ENCODE assay signal across 8 cellular contexts in the genomic region with DNA sequence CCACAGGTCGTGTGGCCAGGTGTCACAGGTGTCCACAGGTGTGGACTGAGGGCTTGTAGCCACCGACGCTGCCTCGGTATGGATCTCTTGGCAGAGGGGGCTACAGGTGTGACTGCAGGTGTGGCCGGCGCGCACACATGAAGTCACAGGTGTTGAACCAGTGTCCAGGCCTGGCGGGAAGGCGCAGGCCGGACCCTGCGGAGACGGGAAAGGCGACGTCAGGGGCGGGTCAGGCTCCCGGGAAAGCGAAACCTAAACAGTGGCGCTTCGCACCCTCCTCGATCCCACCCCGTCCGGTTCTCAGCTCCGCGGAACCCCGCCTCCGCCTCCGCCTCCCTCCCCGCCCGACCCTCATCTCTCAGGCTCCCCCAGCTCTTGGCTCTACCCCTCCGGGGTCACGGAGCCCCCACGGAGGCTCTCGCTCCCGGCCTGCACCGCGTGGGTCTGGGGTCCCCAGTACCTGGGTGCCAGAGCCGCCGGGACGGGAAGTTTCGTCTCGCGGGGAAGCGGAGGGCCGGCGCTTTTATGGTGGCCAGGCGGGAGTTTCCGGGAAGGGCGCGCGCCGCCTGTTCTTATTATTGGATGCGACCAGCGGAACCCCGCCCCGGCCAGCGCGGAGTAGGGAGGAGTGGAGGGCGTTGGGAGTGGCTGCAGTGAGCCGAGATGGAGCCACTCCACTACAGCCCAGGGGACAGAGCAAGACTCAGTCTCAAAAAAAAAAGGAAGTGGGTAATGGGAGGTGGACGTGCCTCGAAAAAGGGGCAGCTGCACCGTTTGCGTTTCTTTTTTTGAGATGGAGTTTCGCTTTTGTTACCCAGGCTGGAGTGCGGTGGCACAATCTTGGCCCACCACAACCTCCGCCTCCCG. TPM values are rescaled to one million over a fixed set of nuclear protein-coding genes. Genes with fewer than 3 reads are reported as not detected.
DNase-seq lines count a peak whose midpoint lies in the region; ATAC-seq and TF ChIP-seq lines count a peak whose summit lies in the region.

A gene (minus strand): TSS at position 498 of the 867 bp plus-strand sequence. CDS start 586 bp downstream, outside the sequence.

- peak within 1 kb of the TSS; percentile 63 for H3K27ac Mint-ChIP-seq in activated T-helper 17 cell treated with anti-CD3 and anti-CD28 coated beads, Interleukin-2, amount 50 U/mL, for 72 hours
- peak within 1 kb of the TSS; percentile 81 to 87 for H3K27ac Mint-ChIP-seq in natural killer cell treated with Interleukin-12 subunit alpha and Interleukin-12 subunit beta and Interleukin-15 and Interleukin-18, amount 100 ng/mL, for 72 hours

- peak; percentile 92 for DNase-seq in D341Med (ENCODE audit: low spot score)
- peak; percentile 94 for DNase-seq in RPMI8226
- DNase-seq in fibroblast of mammary gland (ENCODE audit: low read depth) = peak; percentile 81
- peak; percentile 95 for DNase-seq in natural killer cell treated with Interleukin-12 subunit alpha and Interleukin-12 subunit beta and Interleukin-15 and Interleukin-18, amount 100 ng/mL, for 72 hours (ENCODE audit: low spot score)
- peak; percentile 83 for DNase-seq in stimulated activated naive CD4-positive, alpha-beta T cell treated with Interleukin-2 at 50 U/mL for 16 hours (lab: John Stamatoyannopoulos, UW)

- no peaks in the 10 kb centered on the region for H3K4me1 Mint-ChIP-seq in activated T-helper 17 cell treated with anti-CD3 and anti-CD28 coated beads, Interleukin-2, amount 50 U/mL, for 72 hours
- peaks cover 12 to 15% of the 10 kb centered on the region in 2 donors for H3K4me1 Mint-ChIP-seq in natural killer cell treated with Interleukin-12 subunit alpha and Interleukin-12 subunit beta and Interleukin-15 and Interleukin-18, amount 100 ng/mL, for 72 hours (ENCODE audit: low read depth in 2 of 2)

- peak within 1 kb of the TSS; percentile 75 for H3K4me3 Mint-ChIP-seq in activated T-helper 17 cell treated with anti-CD3 and anti-CD28 coated beads, Interleukin-2, amount 50 U/mL, for 72 hours
- H3K4me3 Mint-ChIP-seq in natural killer cell treated with Interleukin-12 subunit alpha and Interleukin-12 subunit beta and Interleukin-15 and Interleukin-18, amount 100 ng/mL, for 72 hours = peak within 1 kb of the TSS; percentile 84

- no peak; the same call in 1 of the 2 replicates for TF ChIP-seq EP300 in Ishikawa (IDR thresholded peaks at IDR 0.05; ENCODE audit: borderline replicate concordance)

- TF ChIP-seq RAD21 in Ishikawa (IDR thresholded peaks at IDR 0.05; ENCODE audit: low read depth) = no peak

- peak within 1 kb of the TSS; percentile 69 for H3K4me3 ChIP-seq in fibroblast of mammary gland (ENCODE audit: control insufficient read depth, low read depth, low read length)

- H3K27me3 Mint-ChIP-seq in activated T-helper 17 cell treated with anti-CD3 and anti-CD28 coated beads, Interleukin-2, amount 50 U/mL, for 72 hours = no peaks in the 10 kb centered on the region
- no peaks in the 10 kb centered on the region for H3K27me3 Mint-ChIP-seq in natural killer cell treated with Interleukin-12 subunit alpha and Interleukin-12 subunit beta and Interleukin-15 and Interleukin-18, amount 100 ng/mL, for 72 hours

- peaks cover 15% of the 10 kb centered on the region for H3K36me3 Mint-ChIP-seq in activated T-helper 17 cell treated with anti-CD3 and anti-CD28 coated beads, Interleukin-2, amount 50 U/mL, for 72 hours (ENCODE audit: low read depth)
- no peaks in the 10 kb centered on the region for H3K36me3 Mint-ChIP-seq in natural killer cell treated with Interleukin-12 subunit alpha and Interleukin-12 subunit beta and Interleukin-15 and Interleukin-18, amount 100 ng/mL, for 72 hours

- no peak for TF ChIP-seq CTCF in fibroblast of mammary gland (conservative IDR thresholded peaks at IDR 0.05; ENCODE audit: control insufficient read depth, insufficient read depth, low read depth, low read length)

- no peaks in the 10 kb centered on the region for H3K9me3 Mint-ChIP-seq in activated T-helper 17 cell treated with anti-CD3 and anti-CD28 coated beads, Interleukin-2, amount 50 U/mL, for 72 hours
- no peaks in the 10 kb centered on the region for H3K9me3 Mint-ChIP-seq in natural killer cell treated with Interleukin-12 subunit alpha and Interleukin-12 subunit beta and Interleukin-15 and Interleukin-18, amount 100 ng/mL, for 72 hours

- ATAC-seq in GM21528 (IDR thresholded peaks at IDR 0.05; ENCODE audit: low FRiP score, unreplicated experiment) = peak; percentile 65
- peak; percentile 93 for ATAC-seq in activated T-helper 17 cell treated with anti-CD3 and anti-CD28 coated beads, Interleukin-2, amount 50 U/mL, for 72 hours (replicated peaks)
- ATAC-seq in natural killer cell treated with Interleukin-12 subunit alpha and Interleukin-12 subunit beta and Interleukin-15 and Interleukin-18, amount 100 ng/mL, for 72 hours = peak; percentile 91 to 93

TF ChIP-seq in Ishikawa, 13 proteins besides CTCF, POLR2A, EP300 and RAD21:
- TF ChIP-seq NFIC (IDR thresholded peaks at IDR 0.05) (no peak), ZBTB7A (IDR thresholded peaks at IDR 0.05; ENCODE audit: low read depth) (0 out of 2 replicates have a peak, but pooled peaks have one; percentile 63), YY1 (IDR thresholded peaks at IDR 0.05; ENCODE audit: low read depth) (peak; percentile 45; the same call in 1 of the 2 replicates), TAF1 (IDR thresholded peaks at IDR 0.05; ENCODE audit: low read depth) (peak; percentile 51; the same call in 1 of the 2 replicates), TCF12 (IDR thresholded peaks at IDR 0.05; ENCODE audit: low read depth) (no peak; the same call in 1 of the 2 replicates), CREB1 (IDR thresholded peaks at IDR 0.05; ENCODE audit: low read depth) (0 out of 2 replicates have a peak, but pooled peaks have one; percentile 28), EGR1 (IDR thresholded peaks at IDR 0.05) (peak; percentile 47; the same call in 1 of the 2 replicates), FOXM1 (IDR thresholded peaks at IDR 0.05; ENCODE audit: borderline replicate concordance, low read depth) (no peak), CEBPB (IDR thresholded peaks at IDR 0.05) (no peak), TEAD4 (IDR thresholded peaks at IDR 0.05) (0 out of 2 replicates have a peak, but pooled peaks have one; percentile 29)
- TF ChIP-seq, protein P1, sequence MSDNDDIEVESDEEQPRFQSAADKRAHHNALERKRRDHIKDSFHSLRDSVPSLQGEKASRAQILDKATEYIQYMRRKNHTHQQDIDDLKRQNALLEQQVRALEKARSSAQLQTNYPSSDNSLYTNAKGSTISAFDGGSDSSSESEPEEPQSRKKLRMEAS (IDR thresholded peaks at IDR 0.05) = peak; percentile 73
- TF ChIP-seq, protein P2, sequence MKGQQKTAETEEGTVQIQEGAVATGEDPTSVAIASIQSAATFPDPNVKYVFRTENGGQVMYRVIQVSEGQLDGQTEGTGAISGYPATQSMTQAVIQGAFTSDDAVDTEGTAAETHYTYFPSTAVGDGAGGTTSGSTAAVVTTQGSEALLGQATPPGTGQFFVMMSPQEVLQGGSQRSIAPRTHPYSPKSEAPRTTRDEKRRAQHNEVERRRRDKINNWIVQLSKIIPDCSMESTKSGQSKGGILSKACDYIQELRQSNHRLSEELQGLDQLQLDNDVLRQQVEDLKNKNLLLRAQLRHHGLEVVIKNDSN (IDR thresholded peaks at IDR 0.05) = no peak
- TF ChIP-seq, protein P3, sequence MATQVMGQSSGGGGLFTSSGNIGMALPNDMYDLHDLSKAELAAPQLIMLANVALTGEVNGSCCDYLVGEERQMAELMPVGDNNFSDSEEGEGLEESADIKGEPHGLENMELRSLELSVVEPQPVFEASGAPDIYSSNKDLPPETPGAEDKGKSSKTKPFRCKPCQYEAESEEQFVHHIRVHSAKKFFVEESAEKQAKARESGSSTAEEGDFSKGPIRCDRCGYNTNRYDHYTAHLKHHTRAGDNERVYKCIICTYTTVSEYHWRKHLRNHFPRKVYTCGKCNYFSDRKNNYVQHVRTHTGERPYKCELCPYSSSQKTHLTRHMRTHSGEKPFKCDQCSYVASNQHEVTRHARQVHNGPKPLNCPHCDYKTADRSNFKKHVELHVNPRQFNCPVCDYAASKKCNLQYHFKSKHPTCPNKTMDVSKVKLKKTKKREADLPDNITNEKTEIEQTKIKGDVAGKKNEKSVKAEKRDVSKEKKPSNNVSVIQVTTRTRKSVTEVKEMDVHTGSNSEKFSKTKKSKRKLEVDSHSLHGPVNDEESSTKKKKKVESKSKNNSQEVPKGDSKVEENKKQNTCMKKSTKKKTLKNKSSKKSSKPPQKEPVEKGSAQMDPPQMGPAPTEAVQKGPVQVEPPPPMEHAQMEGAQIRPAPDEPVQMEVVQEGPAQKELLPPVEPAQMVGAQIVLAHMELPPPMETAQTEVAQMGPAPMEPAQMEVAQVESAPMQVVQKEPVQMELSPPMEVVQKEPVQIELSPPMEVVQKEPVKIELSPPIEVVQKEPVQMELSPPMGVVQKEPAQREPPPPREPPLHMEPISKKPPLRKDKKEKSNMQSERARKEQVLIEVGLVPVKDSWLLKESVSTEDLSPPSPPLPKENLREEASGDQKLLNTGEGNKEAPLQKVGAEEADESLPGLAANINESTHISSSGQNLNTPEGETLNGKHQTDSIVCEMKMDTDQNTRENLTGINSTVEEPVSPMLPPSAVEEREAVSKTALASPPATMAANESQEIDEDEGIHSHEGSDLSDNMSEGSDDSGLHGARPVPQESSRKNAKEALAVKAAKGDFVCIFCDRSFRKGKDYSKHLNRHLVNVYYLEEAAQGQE (IDR thresholded peaks at IDR 0.05; ENCODE audit: low read depth) = no peak

RNA-seq across cellular contexts. Expression of the gene that starts here (rescaled TPM):
- total RNA-seq in activated T-helper 17 cell treated with anti-CD3 and anti-CD28 coated beads, Interleukin-2, amount 50 U/mL, for 72 hours = 10 to 100 TPM; 14.7 to 25.8 TPM
- 10 to 100 TPM; 33.7 to 34.9 TPM for total RNA-seq in natural killer cell treated with Interleukin-12 subunit alpha and Interleukin-12 subunit beta and Interleukin-15 and Interleukin-18, amount 100 ng/mL, for 72 hours

Comparison
In these comparisons a context has a peak if more than half of its experiments do, and no peak if none do; other contexts are left out.
1. Peak in every context shown above with its lines: DNase-seq, ATAC-seq and H3K4me3 ChIP-seq.